Comparison of ENCODE assay signal across 8 cellular contexts in the genomic region with DNA sequence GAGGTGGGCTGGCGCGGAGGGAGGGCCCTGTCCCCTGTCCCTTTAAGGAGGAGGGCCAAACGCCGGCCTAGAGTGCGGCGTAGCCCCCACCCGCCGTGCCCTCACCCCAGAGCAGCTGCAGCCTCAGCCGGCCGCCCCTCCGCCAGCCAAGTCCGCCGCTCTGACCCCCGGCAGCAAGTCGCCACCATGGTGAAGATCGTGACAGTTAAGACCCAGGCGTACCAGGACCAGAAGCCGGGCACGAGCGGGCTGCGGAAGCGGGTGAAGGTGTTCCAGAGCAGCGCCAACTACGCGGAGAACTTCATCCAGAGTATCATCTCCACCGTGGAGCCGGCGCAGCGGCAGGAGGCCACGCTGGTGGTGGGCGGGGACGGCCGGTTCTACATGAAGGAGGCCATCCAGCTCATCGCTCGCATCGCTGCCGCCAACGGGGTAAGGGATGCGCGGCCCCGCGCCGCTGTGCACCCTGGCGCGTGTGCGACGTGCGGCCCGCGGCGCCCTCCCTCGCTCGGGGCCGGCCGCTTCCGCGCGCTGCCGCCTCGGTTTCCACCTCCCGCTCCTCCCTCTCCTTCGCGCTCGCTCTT. TPM values are rescaled to one million over a fixed set of nuclear protein-coding genes. Genes with fewer than 3 reads are reported as not detected.
A peak's percentile ranks its signal among the peaks of the same experiment; 100 is the strongest.
DNase-seq lines count a peak whose midpoint lies in the region; ATAC-seq and TF ChIP-seq lines count a peak whose summit lies in the region.

A gene (plus strand): TSS at position 109 of the 584 bp plus-strand sequence. CDS start 78 bp downstream, at position 187.

- H3K27ac ChIP-seq in AG04450 (ENCODE audit: low read depth, low read length) (peak within 1 kb of the TSS; percentile 68), colonic mucosa (peak within 1 kb of the TSS; percentile 93)

- intact Hi-C loops in colonic mucosa (cut with DNase I): no loop called here

- H3K9ac ChIP-seq in colonic mucosa (ENCODE audit: low read depth in 2 of 2, low read length in 2 of 2): peak within 1 kb of the TSS; percentile 91 to 95

- no peaks in the 10 kb centered on the region for H3K36me3 ChIP-seq in colonic mucosa

- peak within 1 kb of the TSS; percentile 81 for H3K4me3 ChIP-seq in AG04450 (ENCODE audit: low read depth, low read length)
- peak within 1 kb of the TSS; percentile 76 for H3K4me3 ChIP-seq in colonic mucosa

- CTCF ChIA-PET in AG04450 (lab: Charles Lee): interaction anchor here (1.0 to 3.8 kb wide), 2 partner anchors 36 to 653 kb away, joined by 4 to 15 read pairs; no protein-coding TSS in a partner anchor

- ATAC-seq in GM18870 (IDR thresholded peaks at IDR 0.05; ENCODE audit: unreplicated experiment) (peak; percentile 64), HG03103 (IDR thresholded peaks at IDR 0.05; ENCODE audit: low read depth, unreplicated experiment) (peak; percentile 67)

- H3K27me3 ChIP-seq in AG04450 (ENCODE audit: control insufficient read depth, insufficient read depth, low read length) (no peaks in the 10 kb centered on the region), colonic mucosa (no peaks in the 10 kb centered on the region)

- H3K9me3 ChIP-seq in AG04450 (ENCODE audit: control insufficient read depth, insufficient read depth, low read length) (no peaks in the 10 kb centered on the region; the same call in 1 of the 2 replicates), colonic mucosa (no peaks in the 10 kb centered on the region)

- POLR2A ChIA-PET in AG04450 (lab: Yijun Ruan, JAX): no interaction called here

- no peak for TF ChIP-seq CTCF in AG04450 (IDR thresholded peaks at IDR 0.05; ENCODE audit: low read depth, low read length)
- TF ChIP-seq CTCF in colonic mucosa (IDR thresholded peaks at IDR 0.05): no peak

- no peaks in the 10 kb centered on the region for H3K4me1 ChIP-seq in colonic mucosa

- DNase-seq in AG04450 (ENCODE audit: low read depth, low spot score) (peak; percentile 32), NCI-H226 (peak; percentile 65), colonic mucosa (peak; percentile 70), left kidney (ENCODE audit: low read depth, low spot score) (peak; percentile 93)
- peak; percentile 85 for DNase-seq in activated CD4-positive, alpha-beta T cell treated with anti-CD3 and anti-CD28 coated beads for 48 hours
- DNase-seq in stimulated activated CD4-positive, alpha-beta T cell treated with anti-CD3 and anti-CD28 coated beads, Interleukin-2, amount 100 ng/mL, for 24 hours: peak; percentile 77 to 79

RNA-seq across cellular contexts. Expression of the gene that starts here (rescaled TPM):
- polyA plus RNA-seq in AG04450 (2011; rRNA removed): 25.0 and 32.5 TPM in 2 replicates
- 30.6 and 31.5 TPM in 2 replicates for polyA minus RNA-seq in AG04450 (2011; rRNA and poly(A)+ RNA removed)
- total RNA-seq in colonic mucosa: 100 to 1,000 TPM; 104 to 146 TPM

Comparison
In these comparisons a context has a peak if more than half of its experiments do, and no peak if none do; other contexts are left out.
1. Peak in every context shown above with its lines: DNase-seq, ATAC-seq, H3K4me3 ChIP-seq and H3K27ac ChIP-seq.
2. DNase-seq: peak in every context shown above with its lines; median percentile 93 in left kidney; 85 in activated CD4-positive, alpha-beta T cell treated with anti-CD3 and anti-CD28 coated beads for 48 hours; 78 in stimulated activated CD4-positive, alpha-beta T cell treated with anti-CD3 and anti-CD28 coated beads, Interleukin-2, amount 100 ng/mL, for 24 hours; 70 in colonic mucosa; 65 in NCI-H226; 32 in AG04450.